In the genomic region with DNA sequence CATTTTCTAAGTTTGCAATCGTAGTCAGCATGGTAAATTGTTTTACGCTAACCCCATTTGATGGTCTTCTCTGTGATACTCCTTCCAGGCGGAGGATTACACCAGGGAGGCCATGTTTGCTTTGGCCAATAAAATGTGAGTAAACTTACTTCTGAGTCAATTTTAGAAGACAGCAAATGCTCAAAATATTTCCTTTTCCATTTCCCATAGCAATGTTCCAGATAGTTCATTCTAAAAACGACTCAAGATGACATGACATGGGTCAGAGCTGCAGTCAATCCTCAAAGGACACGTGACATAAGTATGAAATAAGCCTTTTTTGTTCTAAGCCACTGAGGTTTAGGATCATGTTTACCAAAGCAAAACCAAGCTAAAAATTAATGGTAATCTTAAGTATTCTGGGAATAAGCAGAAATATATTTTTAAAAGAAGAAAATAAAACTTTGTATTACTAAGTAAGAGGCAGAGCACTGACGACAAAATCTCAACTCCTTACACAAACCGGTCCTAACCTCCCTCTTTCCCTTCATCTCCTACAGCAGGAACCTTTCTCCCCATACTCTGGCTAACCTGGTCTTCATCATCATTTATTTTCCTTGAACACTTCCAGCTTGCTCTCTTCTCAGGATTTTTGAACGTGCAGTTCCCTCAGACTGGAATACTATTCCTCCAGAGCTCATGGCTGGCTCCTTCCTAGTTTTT, we compare ENCODE assay signal across 29 cellular contexts.
DNase-seq lines count a peak whose midpoint lies in the region; ATAC-seq and TF ChIP-seq lines count a peak whose summit lies in the region.
"Had no signal": no experiment of that assay in that cellular context is flagged by ENCODE, and none has a peak within 500 bp of the region (broad histone marks: within the 10 kb centered on the region; RNA-seq: fewer than 3 reads in every experiment).

No MANE protein-coding gene starts in this region.

- no peak overlapping the region for H3K4me3 Mint-ChIP-seq in Caco-2 (ENCODE audit: unreplicated experiment)
- H3K4me3 Mint-ChIP-seq in activated naive CD4-positive, alpha-beta T cell treated with anti-CD3 and anti-CD28 coated beads for 36 hours: no peak overlapping the region
- H3K4me3 Mint-ChIP-seq: neural crest cell had no signal

- H3K36me3 ChIP-seq in heart right ventricle (peaks cover 0 to 20% (median 0%) of the 10 kb centered on the region in 9 donors), Caco-2 (ENCODE audit: control insufficient read depth, insufficient read depth, low read length) (no peaks in the 10 kb centered on the region)
- H3K36me3 ChIP-seq: SJSA1, vagina had no signal

- CTCF ChIA-PET in Caco-2 (lab: Charles Lee): no interaction called here
- CTCF ChIA-PET in activated naive CD4-positive, alpha-beta T cell treated with anti-CD3 and anti-CD28 coated beads for 36 hours (lab: Charles Lee): no interaction called here

- no peak overlapping the region for H3K4me3 ChIP-seq in AG10803 (ENCODE audit: low read length)
- no peak overlapping the region for H3K4me3 ChIP-seq in astrocyte of the spinal cord (ENCODE audit: low read depth, low read length)
- H3K4me3 ChIP-seq in heart right ventricle: no peak overlapping the region
- no peak overlapping the region for H3K4me3 ChIP-seq in Caco-2 (ENCODE audit: low read depth, low read length)
- H3K4me3 ChIP-seq: A549; BLaER1 treated with 17β-estradiol and CSF1 and Interleukin-3, amounts not matched to agents 10 nM and 100 nM; GM12878; SJSA1; smooth muscle cell; vagina had no signal

- peaks cover 3% of the 10 kb centered on the region for H3K27me3 Mint-ChIP-seq in Caco-2 (ENCODE audit: insufficient read depth, unreplicated experiment)
- H3K27me3 Mint-ChIP-seq in activated naive CD4-positive, alpha-beta T cell treated with anti-CD3 and anti-CD28 coated beads for 36 hours (ENCODE audit: low read depth): peaks cover 3% of the 10 kb centered on the region
- H3K27me3 Mint-ChIP-seq: progenitor cell of endocrine pancreas had no signal

- peaks cover 9% of the 10 kb centered on the region for H3K9me3 Mint-ChIP-seq in Caco-2 (ENCODE audit: unreplicated experiment)
- no peaks in the 10 kb centered on the region for H3K9me3 Mint-ChIP-seq in activated naive CD4-positive, alpha-beta T cell treated with anti-CD3 and anti-CD28 coated beads for 36 hours

- H3K27ac Mint-ChIP-seq in Caco-2 (ENCODE audit: unreplicated experiment): no peak overlapping the region
- H3K27ac Mint-ChIP-seq in activated naive CD4-positive, alpha-beta T cell treated with anti-CD3 and anti-CD28 coated beads for 36 hours: no peak overlapping the region
- H3K27ac Mint-ChIP-seq: progenitor cell of endocrine pancreas had no signal

- POLR2A ChIA-PET in Caco-2 (lab: Charles Lee): no interaction called here

- no peaks in the 10 kb centered on the region for H3K27me3 ChIP-seq in heart right ventricle
- H3K27me3 ChIP-seq in Caco-2 (replicated peaks; ENCODE audit: control insufficient read depth, insufficient read depth, low read length): no peaks in the 10 kb centered on the region
- H3K27me3 ChIP-seq: BLaER1 treated with 17β-estradiol and CSF1 and Interleukin-3, amounts not matched to agents 10 nM and 100 nM; SJSA1; vagina had no signal

- peak overlapping the region; percentile 8 to 79 (median 55) for H3K27ac ChIP-seq in heart right ventricle
- H3K27ac ChIP-seq: A549; BLaER1 treated with 17β-estradiol and CSF1 and Interleukin-3, amounts not matched to agents 10 nM and 100 nM; SJSA1; vagina had no signal

- intact Hi-C loops in heart right ventricle (cut with DNase I): loop anchor here in 1 of 10 donors (10.0 kb wide), 1 partner anchor 361 kb away; a partner anchor contains a TSS
- intact Hi-C loops in sciatic nerve (cut with DNase I): no loop called here
- intact Hi-C loops in Caco-2 (cut with micrococcal nuclease; ENCODE audit: unreplicated experiment): no loop called here
- intact Hi-C loops in activated naive CD4-positive, alpha-beta T cell treated with anti-CD3 and anti-CD28 coated beads for 36 hours (cut with micrococcal nuclease): no loop called here

- TF ChIP-seq CTCF in AG10803 (conservative IDR thresholded peaks at IDR 0.05; ENCODE audit: low read length) (no peak), astrocyte of the spinal cord (IDR thresholded peaks at IDR 0.05; ENCODE audit: low read depth, low read length) (no peak), heart right ventricle (IDR thresholded peaks at IDR 0.05) (no peak), Caco-2 (IDR thresholded peaks at IDR 0.05; ENCODE audit: insufficient read depth in 1 of 2, low read depth in 1 of 2, low read length in 1 of 2, severe bottlenecking in 1 of 2, unreplicated experiment in 1 of 2) (no peak)

- BruUV-seq in Caco-2 (replicated peaks; lab: Mats Ljungman, UMichigan): no TSS peak

- H3K36me3 Mint-ChIP-seq in Caco-2 (ENCODE audit: insufficient read depth, unreplicated experiment): no peaks in the 10 kb centered on the region
- no peaks in the 10 kb centered on the region for H3K36me3 Mint-ChIP-seq in activated naive CD4-positive, alpha-beta T cell treated with anti-CD3 and anti-CD28 coated beads for 36 hours (ENCODE audit: low read depth)

- ATAC-seq in heart right ventricle (peak in 7 of 8 donors; percentile 43 to 93 (median 81)), sciatic nerve (peak; percentile 94)
- ATAC-seq: A549, GM12878 had no signal

- in situ Hi-C loops in astrocyte of the spinal cord (cut with HindIII; ENCODE audit: low sequenced_read_pairs): no loop called here

- H3K4me1 ChIP-seq in heart right ventricle: peaks cover 0 to 1% (median 0%) of the 10 kb centered on the region in 9 donors
- H3K4me1 ChIP-seq in Caco-2: no peaks in the 10 kb centered on the region
- H3K4me1 ChIP-seq: A549, vagina had no signal

- DNase-seq in AG10803 (ENCODE audit: low read depth): peak; percentile 23
- DNase-seq in astrocyte of the spinal cord (ENCODE audit: low read depth, low spot score): peak; percentile 59
- DNase-seq in heart right ventricle: peak in 1 of 2 donors; percentile 28
- DNase-seq in sciatic nerve (ENCODE audit: low spot score): no peak
- DNase-seq in activated CD4-positive, CD25-positive, alpha-beta regulatory T cell (lab: John Stamatoyannopoulos, UW): no peak
- no peak for DNase-seq in amniotic stem cell (lab: John Stamatoyannopoulos, UW)
- no peak for DNase-seq in Caco-2
- no peak for DNase-seq in activated naive CD4-positive, alpha-beta T cell treated with anti-CD3 and anti-CD28 coated beads for 36 hours
- DNase-seq: activated CD4-positive, alpha-beta T cell treated with anti-CD3 and anti-CD28 coated beads for 1 hour; activated naive CD4-positive, alpha-beta T cell; amygdala; caudate nucleus; COR-L47; DMS79 treated with DMSO at 0.1 percent for 48 hours; islet precursor cell; Kasumi-1; MV-4-11; NCI-H1694; NCI-H526 treated with DMSO at 0.1 percent for 48 hours; stimulated activated CD4-positive, alpha-beta T cell treated with anti-CD3 and anti-CD28 coated beads, Interleukin-2, amount 100 ng/mL, for 24 hours; T-helper 1 cell had no signal

- no peaks in the 10 kb centered on the region for H3K4me1 Mint-ChIP-seq in Caco-2 (ENCODE audit: low read depth, unreplicated experiment)
- H3K4me1 Mint-ChIP-seq in activated naive CD4-positive, alpha-beta T cell treated with anti-CD3 and anti-CD28 coated beads for 36 hours (ENCODE audit: low read depth): peaks cover 7% of the 10 kb centered on the region
- H3K4me1 Mint-ChIP-seq: neural crest cell had no signal

- WGBS in heart right ventricle, 2 donors: 77 to 81% methylated on average over 8 of the region's 8 CpGs

- H3K9me3 ChIP-seq in heart right ventricle (no peaks in the 10 kb centered on the region), Caco-2 (no peaks in the 10 kb centered on the region)
- H3K9me3 ChIP-seq: A549, SJSA1, vagina had no signal

Comparison
In these comparisons a context has a peak if more than half of its experiments do, and no peak if none do; other contexts are left out.
1. DNase-seq: peak in AG10803 (single experiment) and astrocyte of the spinal cord (single experiment); none in sciatic nerve (single experiment), activated CD4-positive, CD25-positive, alpha-beta regulatory T cell (0 of 4), amniotic stem cell (single experiment), Caco-2 (0 of 2) and activated naive CD4-positive, alpha-beta T cell treated with anti-CD3 and anti-CD28 coated beads for 36 hours (single experiment).